8 cellular contexts compared by ENCODE assay signal in the genomic region with DNA sequence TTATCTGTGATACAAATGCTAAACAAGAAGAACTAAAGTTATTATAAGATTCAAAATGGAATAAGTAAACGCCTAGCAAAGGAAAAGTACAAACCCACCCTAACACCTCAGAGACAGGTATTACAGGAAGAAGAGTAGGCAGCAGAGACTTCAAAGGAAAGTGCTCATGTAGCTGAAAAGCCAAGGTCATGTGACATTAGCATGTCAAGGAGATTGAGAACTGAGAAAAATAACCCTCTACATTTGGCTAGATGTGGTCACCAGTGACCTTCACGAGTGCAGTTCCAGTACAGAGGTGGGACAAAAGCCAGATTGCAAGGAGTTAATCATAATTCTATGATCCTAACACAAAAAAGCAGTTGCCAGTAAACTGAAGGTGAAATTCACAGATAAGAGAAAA.
DNase-seq lines count a peak whose midpoint lies in the region; ATAC-seq, FAIRE-seq and TF ChIP-seq lines count a peak whose summit lies in the region.

No MANE protein-coding gene starts in this region.

- TF ChIP-seq EP300 in HepG2 (IDR thresholded peaks at IDR 0.05; ENCODE audit: low read depth in 2 of 2, low read length in 2 of 2), result no peak
- TF ChIP-seq EP300 in HepG2 (CRISPR knock-in tag; IDR thresholded peaks at IDR 0.05; ENCODE audit: borderline replicate concordance), result no peak

- H3K9me3 ChIP-seq in HepG2 (ENCODE audit: low read length), result no peaks in the 10 kb centered on the region
- no peaks in the 10 kb centered on the region for H3K9me3 ChIP-seq in right lobe of liver
- no peaks in the 10 kb centered on the region for H3K9me3 ChIP-seq in Loucy (ENCODE audit: insufficient read depth, low read depth, low read length)
- H3K9me3 ChIP-seq in right cardiac atrium (ENCODE audit: control insufficient read depth, low read length), result no peaks in the 10 kb centered on the region

- H3K27ac ChIP-seq in HepG2 (ENCODE audit: extremely low read length, insufficient read depth, low read length), result no peak overlapping the region
- H3K27ac ChIP-seq in right lobe of liver, result no peak overlapping the region
- H3K27ac ChIP-seq in right cardiac atrium (ENCODE audit: low read length), result no peak overlapping the region

- TF ChIP-seq CTCF in HepG2 (CRISPR knock-in tag; IDR thresholded peaks at IDR 0.05) (no peak), right lobe of liver (IDR thresholded peaks at IDR 0.05) (no peak), Loucy (conservative IDR thresholded peaks at IDR 0.05; ENCODE audit: low read length) (no peak)

- H3K36me3 ChIP-seq in HepG2 (replicated peaks in 1 of 2; ENCODE audit: control insufficient read depth in 1 of 2, insufficient read depth in 2 of 2, low read length in 2 of 2) (no peaks in the 10 kb centered on the region), right lobe of liver (no peaks in the 10 kb centered on the region), Loucy (ENCODE audit: insufficient read depth, low read length) (no peaks in the 10 kb centered on the region)

- in situ Hi-C loops in HepG2 (cut with HindIII; ENCODE audit: extremely low pct_ligation_motif_present, low pct_unique_long_range_greater_than_20kb), result no loop called here

- H2AFZ ChIP-seq in HepG2 (ENCODE audit: low read length), result no peak overlapping the region
- H2AFZ ChIP-seq in Loucy (ENCODE audit: low read length), result no peak overlapping the region

- no peaks in the 10 kb centered on the region for H3F3A ChIP-seq in Loucy (ENCODE audit: low read depth)

- peak overlapping the region; percentile 95 for H3K27ac Mint-ChIP-seq in stimulated activated naive CD8-positive, alpha-beta T cell treated with anti-CD3 and anti-CD28 coated beads, Interleukin-15, amount 100 ng/mL, for 72 hours

- WGBS in HepG2 (ENCODE audit: low lambda C conversion rate), result 18% methylated on average over 2 of the region's 2 CpGs
- WGBS in right lobe of liver (ENCODE audit: insufficient coverage, low coverage, low lambda C conversion rate, missing lambda C conversion rate), result 61% methylated on average over 2 of the region's 2 CpGs
- whole genome bisulfite sequencing in right cardiac atrium, result 63% methylated on average over 2 of the region's 2 CpGs

- no peaks in the 10 kb centered on the region for H3K27me3 Mint-ChIP-seq in stimulated activated naive CD8-positive, alpha-beta T cell treated with anti-CD3 and anti-CD28 coated beads, Interleukin-15, amount 100 ng/mL, for 72 hours

- H3K9ac ChIP-seq in HepG2 (ENCODE audit: insufficient read depth, low read depth, low read length) (no peak overlapping the region), Loucy (ENCODE audit: low read depth, low read length, poor library complexity, severe bottlenecking) (no peak overlapping the region)

- no peaks in the 10 kb centered on the region for H3K9me3 Mint-ChIP-seq in stimulated activated naive CD8-positive, alpha-beta T cell treated with anti-CD3 and anti-CD28 coated beads, Interleukin-15, amount 100 ng/mL, for 72 hours

- H3K79me2 ChIP-seq in HepG2 (ENCODE audit: insufficient read depth, low read length), result no peaks in the 10 kb centered on the region
- no peaks in the 10 kb centered on the region; the same call in 1 of the 2 replicates for H3K79me2 ChIP-seq in Loucy (ENCODE audit: insufficient read depth, low read length)

- no peak for DNase-seq in HepG2 (ENCODE audit: low spot score)
- DNase-seq in right lobe of liver, result no peak
- DNase-seq in stimulated activated naive CD8-positive, alpha-beta T cell treated with anti-CD3 and anti-CD28 coated beads, Interleukin-15, amount 100 ng/mL, for 72 hours, result peak; percentile 33 to 39
- DNase-seq in NCI-H2029 treated with DMSO at 0.1 percent for 48 hours (lab: John Stamatoyannopoulos, UW), result no peak
- DNase-seq in right cardiac atrium, result no peak
- DNase-seq in left cardiac atrium, result no peak

- H3K9me2 ChIP-seq in Loucy (replicated peaks; ENCODE audit: low read depth, low read length), result no peaks in the 10 kb centered on the region

- intact Hi-C loops in HepG2 (cut with micrococcal nuclease; ENCODE audit: unreplicated experiment), result no loop called here
- intact Hi-C loops in right lobe of liver (cut with DNase I), result no loop called here
- intact Hi-C loops in right cardiac atrium (cut with DNase I), result no loop called here
- intact Hi-C loops in left cardiac atrium (cut with DNase I), result no loop called here

- H3K4me2 ChIP-seq in HepG2 (ENCODE audit: low read depth, low read length), result no peak overlapping the region
- peak overlapping the region; percentile 21 for H3K4me2 ChIP-seq in Loucy (ENCODE audit: low read depth, low read length, poor library complexity, severe bottlenecking)

- FAIRE-seq in HepG2 (lab: Jason Lieb, UNC), result no peak

- peaks cover 57% of the 10 kb centered on the region for H3K4me1 Mint-ChIP-seq in stimulated activated naive CD8-positive, alpha-beta T cell treated with anti-CD3 and anti-CD28 coated beads, Interleukin-15, amount 100 ng/mL, for 72 hours

- H3K27me3 ChIP-seq in HepG2 (ENCODE audit: control insufficient read depth in 1 of 2, insufficient read depth in 2 of 2, low read length in 2 of 2) (no peaks in the 10 kb centered on the region), right lobe of liver (no peaks in the 10 kb centered on the region), Loucy (ENCODE audit: insufficient read depth, low read length, poor library complexity, severe bottlenecking) (no peaks in the 10 kb centered on the region), right cardiac atrium (ENCODE audit: control insufficient read depth, insufficient read depth) (no peaks in the 10 kb centered on the region)

- no TSS peak for BruUV-seq in HepG2 (replicated peaks; lab: Mats Ljungman, UMichigan)

- no peak for TF ChIP-seq RAD21 in HepG2 (CRISPR knock-in tag; IDR thresholded peaks at IDR 0.05)

- CTCF ChIA-PET in HepG2 (lab: Yijun Ruan, JAX; ENCODE audit: low intra/inter-chr PET ratio, low total read pairs), result no interaction called here

- ATAC-seq in HepG2, result no peak
- ATAC-seq in right lobe of liver, result no peak
- peak; percentile 87 for ATAC-seq in HG02759 (IDR thresholded peaks at IDR 0.05; ENCODE audit: unreplicated experiment)
- peak; percentile 94 for ATAC-seq in stimulated activated naive CD8-positive, alpha-beta T cell treated with anti-CD3 and anti-CD28 coated beads, Interleukin-15, amount 100 ng/mL, for 72 hours
- no peak for ATAC-seq in right cardiac atrium
- no peak for ATAC-seq in left cardiac atrium

- TF ChIP-seq POLR2A in HepG2 (IDR thresholded peaks at IDR 0.05; ENCODE audit: insufficient read depth in 1 of 2, low read depth in 2 of 2, low read length in 2 of 2), result no peak
- TF ChIP-seq POLR2A in right lobe of liver (IDR thresholded peaks at IDR 0.05), result no peak

- H4K20me1 ChIP-seq in HepG2 (ENCODE audit: insufficient read depth, low read length) (no peaks in the 10 kb centered on the region), Loucy (ENCODE audit: insufficient read depth, low read length, poor library complexity, severe bottlenecking) (no peaks in the 10 kb centered on the region)

- no peaks in the 10 kb centered on the region for H3K4me1 ChIP-seq in HepG2 (ENCODE audit: insufficient read depth, low read length)
- no peaks in the 10 kb centered on the region for H3K4me1 ChIP-seq in right lobe of liver
- H3K4me1 ChIP-seq in Loucy (ENCODE audit: insufficient read depth, low read length, poor library complexity, severe bottlenecking), result peaks cover 19% of the 10 kb centered on the region
- no peaks in the 10 kb centered on the region for H3K4me1 ChIP-seq in right cardiac atrium (ENCODE audit: control insufficient read depth, insufficient read depth, low read length)

- POLR2A ChIA-PET in HepG2 (lab: Yijun Ruan, JAX), result no interaction called here

- H3K4me3 Mint-ChIP-seq in stimulated activated naive CD8-positive, alpha-beta T cell treated with anti-CD3 and anti-CD28 coated beads, Interleukin-15, amount 100 ng/mL, for 72 hours, result peak overlapping the region; percentile 60 to 79

- H3K4me3 ChIP-seq in HepG2 (replicated peaks in 1 of 3; ENCODE audit: insufficient read depth in 1 of 3, low read depth in 2 of 3, low read length in 3 of 3), result no peak overlapping the region
- H3K4me3 ChIP-seq in right lobe of liver, result no peak overlapping the region
- no peak overlapping the region for H3K4me3 ChIP-seq in Loucy (ENCODE audit: low read length, poor library complexity, severe bottlenecking)
- H3K4me3 ChIP-seq in right cardiac atrium (ENCODE audit: low read length), result no peak overlapping the region

TF ChIP-seq in HepG2, 621 proteins besides CTCF, POLR2A, EP300 and RAD21:
- TF ChIP-seq ZNF652 (CRISPR knock-in tag; IDR thresholded peaks at IDR 0.05; ENCODE audit: borderline replicate concordance, low read depth) (0 out of 2 replicates have a peak, but pooled peaks have one; percentile 26), HMG20B (CRISPR knock-in tag; conservative IDR thresholded peaks at IDR 0.05) (no peak)
TF ChIP-seq in HepG2: peak in this region for 1.

Comparison
In these comparisons a context has a peak if more than half of its experiments do, and no peak if none do; other contexts are left out.
1. ATAC-seq: peak in HG02759 (single experiment) and stimulated activated naive CD8-positive, alpha-beta T cell treated with anti-CD3 and anti-CD28 coated beads, Interleukin-15, amount 100 ng/mL, for 72 hours (single experiment); none in HepG2 (single experiment), right lobe of liver (0 of 4), right cardiac atrium (0 of 2) and left cardiac atrium (0 of 2).
2. DNase-seq: peak in stimulated activated naive CD8-positive, alpha-beta T cell treated with anti-CD3 and anti-CD28 coated beads, Interleukin-15, amount 100 ng/mL, for 72 hours (2 of 2); none in HepG2 (single experiment), right lobe of liver (0 of 3), NCI-H2029 treated with DMSO at 0.1 percent for 48 hours (single experiment), right cardiac atrium (0 of 3) and left cardiac atrium (single experiment).